21 cellular contexts compared by ENCODE assay signal in the genomic region with DNA sequence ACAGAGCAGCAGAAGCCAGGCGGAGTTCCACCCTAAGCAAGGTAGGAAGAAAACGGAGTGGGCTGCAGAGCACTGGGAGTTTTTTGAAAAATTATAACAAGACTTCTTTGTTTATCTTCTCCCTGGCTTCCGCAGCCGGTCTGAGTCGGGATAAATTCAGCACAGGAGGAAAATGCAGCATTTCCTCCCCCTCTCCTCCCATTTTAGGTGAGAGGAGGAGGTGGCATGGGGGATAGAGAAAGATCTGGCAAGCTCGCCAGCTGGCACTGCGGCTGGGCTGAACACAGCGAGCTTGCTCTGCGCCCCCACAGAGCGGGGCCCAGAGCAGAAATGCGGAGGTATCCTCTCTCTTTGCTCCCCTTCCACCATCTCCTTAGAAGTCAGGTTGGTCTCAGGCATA. TPM values are rescaled to one million over a fixed set of nuclear protein-coding genes. Genes with fewer than 3 reads are reported as not detected.
"Had no signal": no experiment of that assay in that cellular context is flagged by ENCODE, and none has a peak within 500 bp of the region (broad histone marks: within the 10 kb centered on the region; RNA-seq: fewer than 3 reads in every experiment).

No MANE protein-coding gene starts in this region.

- H3K36me3 Mint-ChIP-seq: activated naive CD4-positive, alpha-beta T cell treated with anti-CD3 and anti-CD28 coated beads, Interleukin-2, amount 50 U/mL, for 72 hours; naive B cell had no signal

- ATAC-seq: activated CD8-positive, alpha-beta T cell treated with anti-CD3 and anti-CD28 coated beads, Interleukin-2, amount 10 ng/mL, durations not matched to agents 7 days and 5 days; activated naive CD4-positive, alpha-beta T cell treated with anti-CD3 and anti-CD28 coated beads, Interleukin-2, amount 50 U/mL, for 72 hours; left lung; right cardiac atrium had no signal

- H2AFZ ChIP-seq: hepatocyte had no signal

- H3K9me3 ChIP-seq: left lung, thoracic aorta had no signal

- H3K36me3 ChIP-seq: left lung, thoracic aorta had no signal

- H3K4me3 ChIP-seq: hepatocyte, left lung, thoracic aorta had no signal

- H3K27me3 ChIP-seq: hepatocyte, left lung had no signal

- H3K9me3 Mint-ChIP-seq: activated B cell treated with CpG ODN at 0.5 μM for 24 hours; activated naive CD4-positive, alpha-beta T cell treated with anti-CD3 and anti-CD28 coated beads, Interleukin-2, amount 50 U/mL, for 72 hours; naive B cell had no signal

- H3K27ac ChIP-seq: hepatocyte, left lung, thoracic aorta had no signal

- H3K79me2 ChIP-seq: hepatocyte had no signal

- H3K27ac Mint-ChIP-seq: activated B cell treated with CpG ODN at 0.5 μM for 24 hours; activated CD8-positive, alpha-beta T cell treated with anti-CD3 and anti-CD28 coated beads, Interleukin-2, amount 10 ng/mL, durations not matched to agents 7 days and 5 days had no signal

- H3K4me3 Mint-ChIP-seq: activated B cell treated with CpG ODN at 0.5 μM for 24 hours; activated CD8-positive, alpha-beta T cell treated with anti-CD3 and anti-CD28 coated beads, Interleukin-2, amount 10 ng/mL, durations not matched to agents 7 days and 5 days; naive B cell had no signal

- DNase-seq: activated B cell treated with CpG ODN at 0.5 μM for 24 hours; activated CD4-positive, alpha-beta T cell treated with anti-CD3 and anti-CD28 coated beads for 48 hours; activated CD8-positive, alpha-beta memory T cell treated with anti-CD3 and anti-CD28 coated beads, Interleukin-2, amount 50 U/mL, for 4 hours; activated CD8-positive, alpha-beta T cell treated with anti-CD3 and anti-CD28 coated beads, Interleukin-2, amount 10 ng/mL, durations not matched to agents 7 days and 5 days; activated effector memory CD4-positive, alpha-beta T cell treated with anti-CD3 and anti-CD28 coated beads, Interleukin-2, amount 50 U/mL, for 16 hours; activated T-cell treated with anti-CD3 and anti-CD28 coated beads, Interleukin-2, amount 50 U/mL, for 48 hours; erythroblast; islet precursor cell; left lung; mammary epithelial cell; naive B cell; small intestine; stimulated activated CD4-positive, alpha-beta T cell treated with anti-CD3 and anti-CD28 coated beads, Interleukin-4, amount 100 ng/mL, for 24 hours; stimulated activated naive CD4-positive, alpha-beta T cell had no signal

- H3K4me2 ChIP-seq: hepatocyte had no signal

- H3K4me1 Mint-ChIP-seq: activated B cell treated with CpG ODN at 0.5 μM for 24 hours, naive B cell had no signal

RNA-seq across cellular contexts. Expression of a gene that starts 17.7 kb away (rescaled TPM):
- total RNA-seq: activated B cell treated with CpG ODN at 0.5 μM for 24 hours; activated CD8-positive, alpha-beta T cell treated with anti-CD3 and anti-CD28 coated beads, Interleukin-2, amount 10 ng/mL, durations not matched to agents 7 days and 5 days; activated naive CD4-positive, alpha-beta T cell treated with anti-CD3 and anti-CD28 coated beads, Interleukin-2, amount 50 U/mL, for 72 hours; left lung; mammary epithelial cell; progenitor cell of endocrine pancreas; T-helper 2 cell treated with Interferon-gamma antibody and Interleukin-4, amounts not matched to agents 100 ng/mL and 5 ng/mL, for 36 hours had no signal
- polyA plus RNA-seq: mammary epithelial cell, urinary bladder had no signal
